8 cellular contexts compared by ENCODE assay signal in genomic region chr16:49492090-49492801, GRCh38.
A peak's percentile ranks its signal among the peaks of the same experiment; 100 is the strongest.
DNase-seq lines count a peak whose midpoint lies in the region; ATAC-seq and TF ChIP-seq lines count a peak whose summit lies in the region.

No MANE protein-coding gene starts in this region.

- peaks cover 2 to 17% (median 13%) of the 10 kb centered on the region in 9 donors for H3K4me1 ChIP-seq in heart right ventricle

- ATAC-seq in GM18909 (IDR thresholded peaks at IDR 0.05; ENCODE audit: poor library complexity, unreplicated experiment) (peak; percentile 56), heart right ventricle (peak; percentile 78 to 90 (median 86)), HG03469 (IDR thresholded peaks at IDR 0.05; ENCODE audit: unreplicated experiment) (no peak)

- DNase-seq in AG20443 (ENCODE audit: low spot score) (peak; percentile 79), NAMALWA (ENCODE audit: low spot score) (peak; percentile 48), heart right ventricle (peak; percentile 29 to 63), retinal pigment epithelial cell (ENCODE audit: low read depth) (no peak), occipital lobe (lab: John Stamatoyannopoulos, UW) (no peak)
- DNase-seq in activated effector memory CD4-positive, alpha-beta T cell treated with Interleukin-2 at 50 U/mL for 16 hours: peak; percentile 8

- intact Hi-C loops in heart right ventricle (cut with DNase I): loop anchor here in 8 of 10 donors (2.0 to 10.0 kb wide), 14 partner anchors 50 to 430 kb away; partner anchors contain the start of gene ZNF423 (in 3 of the 8)

- H3K4me3 ChIP-seq in heart right ventricle (peak overlapping the region in 9 of 10 donors; percentile 26 to 57 (median 45)), retinal pigment epithelial cell (ENCODE audit: low read length) (no peak overlapping the region)

- peak overlapping the region in 7 of 10 donors; percentile 38 to 72 (median 59) for H3K27ac ChIP-seq in heart right ventricle

- WGBS in heart right ventricle, 2 donors: 20 to 27% methylated on average over 51 of the region's 51 CpGs

- peaks cover 0 to 3% (median 0%) of the 10 kb centered on the region in 7 donors for H3K27me3 ChIP-seq in heart right ventricle

- TF ChIP-seq CTCF in heart right ventricle (IDR thresholded peaks at IDR 0.05) (peak; percentile 91 to 99 (median 98)), retinal pigment epithelial cell (conservative IDR thresholded peaks at IDR 0.05; ENCODE audit: low read depth, low read length) (peak; percentile 77)

- H3K9me3 ChIP-seq in heart right ventricle: no peaks in the 10 kb centered on the region

- no peaks in the 10 kb centered on the region for H3K36me3 ChIP-seq in heart right ventricle

Comparison
In these comparisons a context has a peak if more than half of its experiments do, and no peak if none do; other contexts are left out.
1. DNase-seq: peak in AG20443 (single experiment), NAMALWA (single experiment), activated effector memory CD4-positive, alpha-beta T cell treated with Interleukin-2 at 50 U/mL for 16 hours (single experiment) and heart right ventricle (2 of 2); none in retinal pigment epithelial cell (single experiment) and occipital lobe (single experiment).